8 cellular contexts compared by ENCODE assay signal in genomic region chr22:49936018-49936972, GRCh38.
A peak's percentile ranks its signal among the peaks of the same experiment; 100 is the strongest.
DNase-seq lines count a peak whose midpoint lies in the region; ATAC-seq and FAIRE-seq lines count a peak whose summit lies in the region.

No MANE protein-coding gene starts in this region.

- H3K27me3 ChIP-seq in layer of hippocampus (ENCODE audit: control insufficient read depth, insufficient read depth, low read length), result no peaks in the 10 kb centered on the region

- DNase-seq in GM18507 (ENCODE audit: extremely low spot score, insufficient read length, low read depth), result peak; percentile 63
- peak; percentile 28 for DNase-seq in NCI-H1436 treated with DMSO at 0.1 percent for 48 hours (lab: John Stamatoyannopoulos, UW)
- DNase-seq in activated CD4-positive, CD25-positive, alpha-beta regulatory T cell treated with anti-CD3 and anti-CD28 coated beads, Interleukin-2, amount 50 U/mL, for 72 hours, result peak; percentile 95
- peak; percentile 49 for DNase-seq in cerebellar cortex (ENCODE audit: low spot score)
- DNase-seq in stimulated activated CD4-positive, alpha-beta T cell treated with anti-CD3 and anti-CD28 coated beads, Interleukin-2, amount 100 ng/mL, for 4 hours (ENCODE audit: low read depth), result peak; percentile 98
- no peak for DNase-seq in NCI-H187 (lab: John Stamatoyannopoulos, UW)

- ATAC-seq in HG02759 (IDR thresholded peaks at IDR 0.05; ENCODE audit: unreplicated experiment), result peak; percentile 72

- peak; percentile 87 for FAIRE-seq in GM18507 (lab: Jason Lieb, UNC)

- H3K27ac ChIP-seq in layer of hippocampus (ENCODE audit: low read depth, low read length), result peak overlapping the region; percentile 92

Comparison
In these comparisons a context has a peak if more than half of its experiments do, and no peak if none do; other contexts are left out.
1. DNase-seq: peak in GM18507 (single experiment), NCI-H1436 treated with DMSO at 0.1 percent for 48 hours (single experiment), activated CD4-positive, CD25-positive, alpha-beta regulatory T cell treated with anti-CD3 and anti-CD28 coated beads, Interleukin-2, amount 50 U/mL, for 72 hours (single experiment), cerebellar cortex (single experiment) and stimulated activated CD4-positive, alpha-beta T cell treated with anti-CD3 and anti-CD28 coated beads, Interleukin-2, amount 100 ng/mL, for 4 hours (single experiment); none in NCI-H187 (0 of 2).